In genomic region chr21:45152265-45152746, GRCh38 we compare ENCODE assay signal across 8 cellular contexts.
A peak's percentile ranks its signal among the peaks of the same experiment; 100 is the strongest.
DNase-seq lines count a peak whose midpoint lies in the region; ATAC-seq, FAIRE-seq and TF ChIP-seq lines count a peak whose summit lies in the region.

No MANE protein-coding gene starts in this region.

- DNase-seq in GM12892 (ENCODE audit: insufficient read length) (peak; percentile 44), SKM-1 treated with dmso at 0.1 percent for 144 hours (lab: John Stamatoyannopoulos, UW; ENCODE audit: unreplicated experiment) (peak; percentile 79), left lung (peak; percentile 64 to 90)
- DNase-seq in activated naive CD4-positive, alpha-beta T cell treated with anti-CD3 and anti-CD28 coated beads, Interleukin-2, amount 50 U/mL, for 72 hours (ENCODE audit: low spot score in 2 of 2) = peak; percentile 66 to 69
- DNase-seq in stimulated activated CD8-positive, alpha-beta memory T cell treated with anti-CD3 and anti-CD28 coated beads, Interleukin-12 subunit alpha, Interleukin-12 subunit beta, amount 100 ng/mL, for 24 hours (ENCODE audit: extremely low read depth) = peak; percentile 35

- H3K27me3 ChIP-seq in left lung = no peaks in the 10 kb centered on the region

- no peak overlapping the region for H3K4me3 ChIP-seq in left lung

- H3K27ac Mint-ChIP-seq in activated naive CD4-positive, alpha-beta T cell treated with anti-CD3 and anti-CD28 coated beads, Interleukin-2, amount 50 U/mL, for 72 hours = peak overlapping the region; percentile 0 to 55

- H3K27ac ChIP-seq in left lung = peak overlapping the region in 1 of 2 donors; percentile 11

- peaks cover 0 to 7% of the 10 kb centered on the region in 2 donors for H3K36me3 ChIP-seq in left lung

- no peak for FAIRE-seq in GM12892 (lab: Jason Lieb, UNC)

- no peaks in the 10 kb centered on the region for H3K36me3 Mint-ChIP-seq in activated naive CD4-positive, alpha-beta T cell treated with anti-CD3 and anti-CD28 coated beads, Interleukin-2, amount 50 U/mL, for 72 hours

- no peak for TF ChIP-seq POLR2A in GM12892 (IDR thresholded peaks at IDR 0.05; ENCODE audit: low read depth, low read length)

- TF ChIP-seq CTCF in left lung (IDR thresholded peaks at IDR 0.05) = no peak

- peaks cover 8 to 11% of the 10 kb centered on the region in 2 donors for H3K9me3 Mint-ChIP-seq in activated naive CD4-positive, alpha-beta T cell treated with anti-CD3 and anti-CD28 coated beads, Interleukin-2, amount 50 U/mL, for 72 hours

- peaks cover 0 to 36% of the 10 kb centered on the region in 2 donors for H3K4me1 ChIP-seq in left lung

- no peaks in the 10 kb centered on the region for H3K9me3 ChIP-seq in left lung

- intact Hi-C loops in left lung (cut with DNase I) = no loop called here

- peak; percentile 98 to 99 for ATAC-seq in activated naive CD4-positive, alpha-beta T cell treated with anti-CD3 and anti-CD28 coated beads, Interleukin-2, amount 50 U/mL, for 72 hours
- peak; percentile 66 for ATAC-seq in left lung
- no peak for ATAC-seq in GM19397 (IDR thresholded peaks at IDR 0.05; ENCODE audit: unreplicated experiment)
- ATAC-seq in HG03108 (IDR thresholded peaks at IDR 0.05; ENCODE audit: unreplicated experiment) = no peak
- no peak for ATAC-seq in GM18519 (IDR thresholded peaks at IDR 0.05; ENCODE audit: low FRiP score, unreplicated experiment)

Comparison
In these comparisons a context has a peak if more than half of its experiments do, and no peak if none do; other contexts are left out.
1. ATAC-seq: peak in activated naive CD4-positive, alpha-beta T cell treated with anti-CD3 and anti-CD28 coated beads, Interleukin-2, amount 50 U/mL, for 72 hours (2 of 2) and left lung (single experiment); none in GM19397 (single experiment), HG03108 (single experiment) and GM18519 (single experiment).
2. Peak in every context shown above with its lines, with median percentiles within 50 percentile points of each other: DNase-seq.